Comparison of ENCODE assay signal across 1 cellular context in genomic region chr1:242185728-242186127, GRCh38.
TF ChIP-seq lines count a peak whose summit lies in the region.

No MANE protein-coding gene starts in this region.

TF ChIP-seq in GM12878, 131 proteins besides CTCF, POLR2A, EP300 and RAD21 (continued from another document):
- TF ChIP-seq, protein P1, sequence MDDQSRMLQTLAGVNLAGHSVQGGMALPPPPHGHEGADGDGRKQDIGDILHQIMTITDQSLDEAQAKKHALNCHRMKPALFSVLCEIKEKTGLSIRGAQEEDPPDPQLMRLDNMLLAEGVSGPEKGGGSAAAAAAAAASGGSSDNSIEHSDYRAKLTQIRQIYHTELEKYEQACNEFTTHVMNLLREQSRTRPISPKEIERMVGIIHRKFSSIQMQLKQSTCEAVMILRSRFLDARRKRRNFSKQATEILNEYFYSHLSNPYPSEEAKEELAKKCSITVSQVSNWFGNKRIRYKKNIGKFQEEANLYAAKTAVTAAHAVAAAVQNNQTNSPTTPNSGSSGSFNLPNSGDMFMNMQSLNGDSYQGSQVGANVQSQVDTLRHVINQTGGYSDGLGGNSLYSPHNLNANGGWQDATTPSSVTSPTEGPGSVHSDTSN (IDR thresholded peaks at IDR 0.05; ENCODE audit: insufficient replicate concordance, low read depth, low read length): peak; percentile 59
- TF ChIP-seq E4F1 (IDR thresholded peaks at IDR 0.05; ENCODE audit: borderline replicate concordance, partially characterized antibody): no peak
- TF ChIP-seq HCFC1 (IDR thresholded peaks at IDR 0.05; ENCODE audit: low read length): no peak
- TF ChIP-seq RUNX3 (IDR thresholded peaks at IDR 0.05; ENCODE audit: low read length): peak; percentile 27; the same call in 1 of the 2 replicates
